In the genomic region with DNA sequence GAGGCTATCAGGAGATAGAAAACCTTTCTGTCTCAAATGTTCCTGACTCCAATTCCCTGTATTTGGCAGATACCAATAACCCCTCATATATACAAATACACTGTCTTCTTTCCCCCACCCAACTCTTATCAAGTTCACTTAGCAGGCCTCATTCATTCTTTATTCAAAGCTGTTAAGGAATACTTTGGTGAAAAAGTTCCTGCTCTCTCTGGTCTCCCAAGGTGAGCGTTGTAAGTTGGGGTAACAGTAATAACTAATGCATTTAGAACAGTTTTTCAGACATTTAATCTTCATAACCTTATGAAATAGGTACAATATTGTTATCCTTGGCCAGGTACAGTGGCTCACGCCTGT, we compare ENCODE assay signal across 1 cellular context.
TF ChIP-seq lines count a peak whose summit lies in the region.

No MANE protein-coding gene starts in this region.

TF ChIP-seq in HEK293, 187 proteins besides CTCF, POLR2A, EP300 and RAD21 (continued from another document):
- TF ChIP-seq, protein P1, sequence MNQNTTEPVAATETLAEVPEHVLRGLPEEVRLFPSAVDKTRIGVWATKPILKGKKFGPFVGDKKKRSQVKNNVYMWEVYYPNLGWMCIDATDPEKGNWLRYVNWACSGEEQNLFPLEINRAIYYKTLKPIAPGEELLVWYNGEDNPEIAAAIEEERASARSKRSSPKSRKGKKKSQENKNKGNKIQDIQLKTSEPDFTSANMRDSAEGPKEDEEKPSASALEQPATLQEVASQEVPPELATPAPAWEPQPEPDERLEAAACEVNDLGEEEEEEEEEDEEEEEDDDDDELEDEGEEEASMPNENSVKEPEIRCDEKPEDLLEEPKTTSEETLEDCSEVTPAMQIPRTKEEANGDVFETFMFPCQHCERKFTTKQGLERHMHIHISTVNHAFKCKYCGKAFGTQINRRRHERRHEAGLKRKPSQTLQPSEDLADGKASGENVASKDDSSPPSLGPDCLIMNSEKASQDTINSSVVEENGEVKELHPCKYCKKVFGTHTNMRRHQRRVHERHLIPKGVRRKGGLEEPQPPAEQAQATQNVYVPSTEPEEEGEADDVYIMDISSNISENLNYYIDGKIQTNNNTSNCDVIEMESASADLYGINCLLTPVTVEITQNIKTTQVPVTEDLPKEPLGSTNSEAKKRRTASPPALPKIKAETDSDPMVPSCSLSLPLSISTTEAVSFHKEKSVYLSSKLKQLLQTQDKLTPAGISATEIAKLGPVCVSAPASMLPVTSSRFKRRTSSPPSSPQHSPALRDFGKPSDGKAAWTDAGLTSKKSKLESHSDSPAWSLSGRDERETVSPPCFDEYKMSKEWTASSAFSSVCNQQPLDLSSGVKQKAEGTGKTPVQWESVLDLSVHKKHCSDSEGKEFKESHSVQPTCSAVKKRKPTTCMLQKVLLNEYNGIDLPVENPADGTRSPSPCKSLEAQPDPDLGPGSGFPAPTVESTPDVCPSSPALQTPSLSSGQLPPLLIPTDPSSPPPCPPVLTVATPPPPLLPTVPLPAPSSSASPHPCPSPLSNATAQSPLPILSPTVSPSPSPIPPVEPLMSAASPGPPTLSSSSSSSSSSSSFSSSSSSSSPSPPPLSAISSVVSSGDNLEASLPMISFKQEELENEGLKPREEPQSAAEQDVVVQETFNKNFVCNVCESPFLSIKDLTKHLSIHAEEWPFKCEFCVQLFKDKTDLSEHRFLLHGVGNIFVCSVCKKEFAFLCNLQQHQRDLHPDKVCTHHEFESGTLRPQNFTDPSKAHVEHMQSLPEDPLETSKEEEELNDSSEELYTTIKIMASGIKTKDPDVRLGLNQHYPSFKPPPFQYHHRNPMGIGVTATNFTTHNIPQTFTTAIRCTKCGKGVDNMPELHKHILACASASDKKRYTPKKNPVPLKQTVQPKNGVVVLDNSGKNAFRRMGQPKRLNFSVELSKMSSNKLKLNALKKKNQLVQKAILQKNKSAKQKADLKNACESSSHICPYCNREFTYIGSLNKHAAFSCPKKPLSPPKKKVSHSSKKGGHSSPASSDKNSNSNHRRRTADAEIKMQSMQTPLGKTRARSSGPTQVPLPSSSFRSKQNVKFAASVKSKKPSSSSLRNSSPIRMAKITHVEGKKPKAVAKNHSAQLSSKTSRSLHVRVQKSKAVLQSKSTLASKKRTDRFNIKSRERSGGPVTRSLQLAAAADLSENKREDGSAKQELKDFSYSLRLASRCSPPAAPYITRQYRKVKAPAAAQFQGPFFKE (tag by site-specific recombination; IDR thresholded peaks at IDR 0.05; ENCODE audit: borderline replicate concordance) = no peak
